8 cellular contexts compared by ENCODE assay signal in genomic region chr5:60699549-60700346, GRCh38. TPM values are rescaled to one million over a fixed set of nuclear protein-coding genes. Genes with fewer than 3 reads are reported as not detected.
DNase-seq lines count a peak whose midpoint lies in the region; ATAC-seq, FAIRE-seq and TF ChIP-seq lines count a peak whose summit lies in the region.

TSS of gene DEPDC1B (minus strand) at chr5:60700166. CDS start at chr5:60700093, 73 bp downstream.

- TF ChIP-seq CTCF in D721Med (IDR thresholded peaks at IDR 0.05; ENCODE audit: insufficient read depth, missing control alignments): peak; percentile 46
- TF ChIP-seq CTCF in endodermal cell (conservative IDR thresholded peaks at IDR 0.05): peak; percentile 62
- TF ChIP-seq CTCF in mesothelial cell of epicardium (IDR thresholded peaks at IDR 0.05; ENCODE audit: unreplicated experiment): no peak

- peaks cover 31% of the 10 kb centered on the region for H3K4me1 Mint-ChIP-seq in activated CD8-positive, alpha-beta memory T cell treated with anti-CD3 and anti-CD28 coated beads, Interleukin-2, amount 10 ng/mL, durations not matched to agents 7 days and 5 days
- H3K4me1 Mint-ChIP-seq in endodermal cell (peaks cover 13% of the 10 kb centered on the region), mesothelial cell of epicardium (peaks cover 38% of the 10 kb centered on the region)

- peaks cover 7% of the 10 kb centered on the region for H3K36me3 ChIP-seq in NT2/D1 (ENCODE audit: insufficient read depth, insufficient read length, low read length)
- no peaks in the 10 kb centered on the region for H3K36me3 ChIP-seq in endodermal cell (ENCODE audit: control insufficient read depth, insufficient read depth, low read length)

- peak; percentile 40 for DNase-seq in D721Med (ENCODE audit: insufficient read length, low spot score)
- DNase-seq in HUDEP-2 (lab: John Stamatoyannopoulos, UW; ENCODE audit: unreplicated experiment in 76 of 76): peak in 75 of 76 experiments; percentile 27 to 93 (median 80)
- DNase-seq in NT2/D1 (ENCODE audit: low read depth, low spot score): peak; percentile 70
- peak; percentile 91 for DNase-seq in activated CD8-positive, alpha-beta memory T cell treated with anti-CD3 and anti-CD28 coated beads, Interleukin-2, amount 10 ng/mL, durations not matched to agents 7 days and 5 days
- peak; percentile 97 for DNase-seq in endodermal cell
- peak; percentile 81 to 93 for DNase-seq in mesothelial cell of epicardium (ENCODE audit: low spot score in 2 of 2, unreplicated experiment in 2 of 2)
- DNase-seq in stimulated activated CD8-positive, alpha-beta memory T cell treated with anti-CD3 and anti-CD28 coated beads, Interleukin-15, amount 100 ng/mL, for 4 hours (ENCODE audit: low read depth in 2 of 2): peak; percentile 74 to 75

- WGBS in endodermal cell (ENCODE audit: insufficient coverage in 1 of 2, insufficient read length in 1 of 2), 2 experiments: 0% methylated on average over 36 to 72 of the region's 72 CpGs

- peak within 1 kb of the TSS; percentile 98 for H3K27ac ChIP-seq in endodermal cell (ENCODE audit: low read depth, low read length)

- H3K27me3 Mint-ChIP-seq in activated CD8-positive, alpha-beta memory T cell treated with anti-CD3 and anti-CD28 coated beads, Interleukin-2, amount 10 ng/mL, durations not matched to agents 7 days and 5 days: peaks cover 12% of the 10 kb centered on the region
- H3K27me3 Mint-ChIP-seq in endodermal cell (ENCODE audit: insufficient read depth) (peaks cover 9% of the 10 kb centered on the region), mesothelial cell of epicardium (ENCODE audit: low read depth) (no peaks in the 10 kb centered on the region)

- H3K27ac Mint-ChIP-seq in activated CD8-positive, alpha-beta memory T cell treated with anti-CD3 and anti-CD28 coated beads, Interleukin-2, amount 10 ng/mL, durations not matched to agents 7 days and 5 days: peak within 1 kb of the TSS; percentile 90
- peak within 1 kb of the TSS; percentile 94 for H3K27ac Mint-ChIP-seq in endodermal cell
- H3K27ac Mint-ChIP-seq in mesothelial cell of epicardium: peak within 1 kb of the TSS; percentile 99

- FAIRE-seq in D721Med (lab: Jason Lieb, UNC): no peak

- H3K4me1 ChIP-seq in NT2/D1 (ENCODE audit: insufficient read depth, insufficient read length) (no peaks in the 10 kb centered on the region), endodermal cell (ENCODE audit: control insufficient read depth, insufficient read depth, low read length) (no peaks in the 10 kb centered on the region)

- H3K27me3 ChIP-seq in NT2/D1 (ENCODE audit: insufficient read depth, insufficient read length) (peaks cover 4% of the 10 kb centered on the region), endodermal cell (ENCODE audit: control insufficient read depth, insufficient read depth, low read length, poor library complexity, severe bottlenecking) (peaks cover 13% of the 10 kb centered on the region)

- H3K9ac ChIP-seq in NT2/D1 (ENCODE audit: insufficient read length, low read depth) (peak within 1 kb of the TSS; percentile 90), endodermal cell (ENCODE audit: extremely low read depth, low read length, poor library complexity, severe bottlenecking) (peak within 1 kb of the TSS; percentile 79)

- H3K9me3 Mint-ChIP-seq in activated CD8-positive, alpha-beta memory T cell treated with anti-CD3 and anti-CD28 coated beads, Interleukin-2, amount 10 ng/mL, durations not matched to agents 7 days and 5 days (ENCODE audit: low read depth): no peaks in the 10 kb centered on the region
- H3K9me3 Mint-ChIP-seq in endodermal cell (peaks cover 4% of the 10 kb centered on the region), mesothelial cell of epicardium (peaks cover 3% of the 10 kb centered on the region)

- peaks cover 12% of the 10 kb centered on the region for H3K36me3 Mint-ChIP-seq in activated CD8-positive, alpha-beta memory T cell treated with anti-CD3 and anti-CD28 coated beads, Interleukin-2, amount 10 ng/mL, durations not matched to agents 7 days and 5 days
- peaks cover 7% of the 10 kb centered on the region for H3K36me3 Mint-ChIP-seq in endodermal cell (ENCODE audit: low read depth)
- H3K36me3 Mint-ChIP-seq in mesothelial cell of epicardium: peaks cover 3% of the 10 kb centered on the region

- H3K9me3 ChIP-seq in NT2/D1 (ENCODE audit: insufficient read depth, low read length) (no peaks in the 10 kb centered on the region; the same call in 1 of the 2 replicates), endodermal cell (ENCODE audit: control insufficient read depth, low read length) (peaks cover 7% of the 10 kb centered on the region)

- H3K4me3 ChIP-seq in NT2/D1 (ENCODE audit: insufficient read length, low read depth) (peak within 1 kb of the TSS; percentile 79), endodermal cell (ENCODE audit: low read length) (peak within 1 kb of the TSS; percentile 88)

- peak; percentile 91 for ATAC-seq in GM21390 (IDR thresholded peaks at IDR 0.05; ENCODE audit: unreplicated experiment)
- peak; percentile 97 for ATAC-seq in activated CD8-positive, alpha-beta memory T cell treated with anti-CD3 and anti-CD28 coated beads, Interleukin-2, amount 10 ng/mL, durations not matched to agents 7 days and 5 days

- peak within 1 kb of the TSS; percentile 88 for H3K4me3 Mint-ChIP-seq in activated CD8-positive, alpha-beta memory T cell treated with anti-CD3 and anti-CD28 coated beads, Interleukin-2, amount 10 ng/mL, durations not matched to agents 7 days and 5 days
- H3K4me3 Mint-ChIP-seq in endodermal cell: peak within 1 kb of the TSS; percentile 85
- peak within 1 kb of the TSS; percentile 93 for H3K4me3 Mint-ChIP-seq in mesothelial cell of epicardium

- CTCF ChIA-PET in activated CD8-positive, alpha-beta memory T cell treated with anti-CD3 and anti-CD28 coated beads, Interleukin-2, amount 10 ng/mL, durations not matched to agents 7 days and 5 days (lab: Charles Lee): interaction anchor here (0.5 to 4.2 kb wide), 15 partner anchors 10 to 709 kb away, joined by 3 to 34 read pairs (median 5); partner anchors contain the start of genes ELOVL7, ERCC8 and NDUFAF2

RNA-seq across cellular contexts. Expression of gene DEPDC1B, which starts in this region (rescaled TPM):
- total RNA-seq in activated CD8-positive, alpha-beta memory T cell treated with anti-CD3 and anti-CD28 coated beads, Interleukin-2, amount 10 ng/mL, durations not matched to agents 7 days and 5 days: 10 to 100 TPM; 35.3 to 38.7 TPM
- total RNA-seq in endodermal cell: 10 to 100 TPM; 32.2 to 42.1 TPM
- 56.1 TPM for polyA plus RNA-seq in endodermal cell (2013, experiment 1 of 2)
- 53.8 TPM for polyA plus RNA-seq in endodermal cell (2013, experiment 2 of 2)
- 14.6 to 17.0 TPM (median 14.7 TPM) in 3 replicates for total RNA-seq in mesothelial cell of epicardium

Comparison
In these comparisons a context has a peak if more than half of its experiments do, and no peak if none do; other contexts are left out.
1. Peak in every context shown above with its lines: DNase-seq, ATAC-seq, H3K4me3 ChIP-seq and H3K27ac ChIP-seq.
2. DNase-seq: peak in every context shown above with its lines; median percentile 97 in endodermal cell; 91 in activated CD8-positive, alpha-beta memory T cell treated with anti-CD3 and anti-CD28 coated beads, Interleukin-2, amount 10 ng/mL, durations not matched to agents 7 days and 5 days; 87 in mesothelial cell of epicardium; 80 in HUDEP-2; 74 in stimulated activated CD8-positive, alpha-beta memory T cell treated with anti-CD3 and anti-CD28 coated beads, Interleukin-15, amount 100 ng/mL, for 4 hours; 70 in NT2/D1; 40 in D721Med.